25 cellular contexts compared by ENCODE assay signal in genomic region chr5:168312606-168313297, GRCh38. TPM values are rescaled to one million over a fixed set of nuclear protein-coding genes. Genes with fewer than 3 reads are reported as not detected.
DNase-seq lines count a peak whose midpoint lies in the region; ATAC-seq, FAIRE-seq and TF ChIP-seq lines count a peak whose summit lies in the region.
"Had no signal": no experiment of that assay in that cellular context is flagged by ENCODE, and none has a peak within 500 bp of the region (broad histone marks: within the 10 kb centered on the region; RNA-seq: fewer than 3 reads in every experiment).

No MANE protein-coding gene starts in this region.

- H3K9ac ChIP-seq in kidney (ENCODE audit: low read length in 2 of 2): no peak overlapping the region

- H3K36me3 ChIP-seq in Peyer's patch (no peaks in the 10 kb centered on the region), kidney (ENCODE audit: control insufficient read depth in 1 of 2, insufficient read depth in 2 of 2, low read length in 2 of 2) (no peaks in the 10 kb centered on the region), spleen (no peaks in the 10 kb centered on the region)
- H3K36me3 ChIP-seq: lower lobe of right lung, upper lobe of left lung had no signal

- TF ChIP-seq POLR2A in Peyer's patch (IDR thresholded peaks at IDR 0.05): no peak
- TF ChIP-seq POLR2A in spleen (IDR thresholded peaks at IDR 0.05): no peak

- 76 to 85% (median 79%) methylated on average over 11 of the region's 11 CpGs for WGBS in spleen, 5 donors

- intact Hi-C loops in kidney (cut with DNase I) (no loop called here), spleen (cut with DNase I; ENCODE audit: low total_unique reads) (no loop called here), cardiac septum (cut with DNase I) (no loop called here)

- ATAC-seq in GM18520 (IDR thresholded peaks at IDR 0.05; ENCODE audit: unreplicated experiment): no peak
- ATAC-seq: activated naive CD4-positive, alpha-beta T cell treated with anti-CD3 and anti-CD28 coated beads, Interleukin-2, amount 50 U/mL, for 72 hours; activated T-cell treated with anti-CD3 and anti-CD28 coated beads, Interleukin-2, amount 50 U/mL, for 72 hours; lower lobe of right lung; right cardiac atrium; SK-N-SH treated with all-trans-retinoic acid at 6 μM for 48 hours had no signal

- FAIRE-seq in kidney (lab: Jason Lieb, UNC): no peak
- FAIRE-seq: colon had no signal

- TF ChIP-seq CTCF in Peyer's patch (IDR thresholded peaks at IDR 0.05) (no peak), kidney (IDR thresholded peaks at IDR 0.05; ENCODE audit: borderline replicate concordance, extremely low read depth, insufficient read depth) (no peak), spleen (IDR thresholded peaks at IDR 0.05 in 8 of 11, conservative IDR thresholded peaks at IDR 0.05 in 3 of 11) (no peak)

- peaks cover 0 to 49% (median 2%) of the 10 kb centered on the region in 4 donors for H3K4me1 ChIP-seq in Peyer's patch
- peaks cover 57 to 69% of the 10 kb centered on the region in 2 donors for H3K4me1 ChIP-seq in kidney (ENCODE audit: control insufficient read depth in 1 of 2, insufficient read depth in 1 of 2, low read depth in 1 of 2, low read length in 2 of 2)
- H3K4me1 ChIP-seq in spleen: no peaks in the 10 kb centered on the region

- no peak overlapping the region for H3K4me3 ChIP-seq in Peyer's patch
- no peak overlapping the region for H3K4me3 ChIP-seq in kidney (ENCODE audit: low read length in 2 of 2)
- no peak overlapping the region for H3K4me3 ChIP-seq in spleen
- H3K4me3 ChIP-seq: lower lobe of right lung, upper lobe of left lung had no signal

- H3K27me3 ChIP-seq in Peyer's patch (no peaks in the 10 kb centered on the region), spleen (replicated peaks in 1 of 7) (peaks cover 0 to 11% (median 0%) of the 10 kb centered on the region in 7 donors)
- H3K27me3 ChIP-seq: upper lobe of left lung had no signal

- H3K27ac ChIP-seq in Peyer's patch (peak overlapping the region in 3 of 4 donors; percentile 49 to 87 (median 82)), kidney (ENCODE audit: low read depth in 2 of 2, low read length in 2 of 2) (peak overlapping the region; percentile 74 to 77), spleen (no peak overlapping the region)
- H3K27ac ChIP-seq: lower lobe of right lung had no signal

- DNase-seq in DMS79 treated with DMSO at 0.1 percent for 48 hours (lab: John Stamatoyannopoulos, UW) (peak; percentile 12), DMS79 (lab: John Stamatoyannopoulos, UW) (no peak), Peyer's patch (peak in 1 of 3 donors; percentile 54), kidney (no peak), spleen (peak; percentile 12), UCSD-AML1 (lab: John Stamatoyannopoulos, UW; ENCODE audit: unreplicated experiment) (no peak), cardiac septum (ENCODE audit: low spot score) (no peak)
- DNase-seq: 8988T; activated CD4-positive, alpha-beta T cell treated with anti-CD3 and anti-CD28 coated beads for 1 hour; activated T-cell treated with anti-CD3 and anti-CD28 coated beads, Interleukin-2, amount 50 U/mL, for 72 hours; C1 segment of cervical spinal cord; endodermal cell; head of caudate nucleus; KG1; lower lobe of right lung; NCI-H1105; NCI-H526; nucleus accumbens; right cardiac atrium; stimulated activated naive CD4-positive, alpha-beta T cell treated with Interleukin-2 at 50 U/mL for 16 hours; upper lobe of left lung had no signal

- H3K9me3 ChIP-seq in Peyer's patch (no peaks in the 10 kb centered on the region), kidney (ENCODE audit: control insufficient read depth in 1 of 2, low read length in 2 of 2) (no peaks in the 10 kb centered on the region), spleen (no peaks in the 10 kb centered on the region)
- H3K9me3 ChIP-seq: lower lobe of right lung, upper lobe of left lung had no signal

RNA-seq across cellular contexts. Expression of gene WWC1, which starts 21.3 kb away (rescaled TPM):
- total RNA-seq in Peyer's patch (10 to 100 TPM; 47.0 to 63.2 (median 52.8) TPM), kidney (174 TPM), spleen (1 to 10 TPM in 6 of 7 donors, under 1 TPM in 1; 0.60 to 5.4 (median 1.3) TPM), cardiac septum (0.51 TPM)
- polyA plus RNA-seq in kidney (ENCODE audit: insufficient read depth, low read depth, low replicate concordance) (74.4 TPM), spleen (1 to 10 TPM; 1.1 to 1.5 (median 1.2) TPM)

Comparison
In these comparisons a context has a peak if more than half of its experiments do, and no peak if none do; other contexts are left out.
1. DNase-seq: peak in DMS79 treated with DMSO at 0.1 percent for 48 hours (single experiment) and spleen (single experiment); none in DMS79 (single experiment), kidney (single experiment), UCSD-AML1 (single experiment) and cardiac septum (single experiment).
2. H3K27ac ChIP-seq: peak in Peyer's patch (3 of 4) and kidney (2 of 2); none in spleen (0 of 8).
3. RNA of gene WWC1, which starts 21.3 kb away (total RNA-seq): 174 TPM in kidney (single experiment) and 47.0 to 63.2 TPM in Peyer's patch; 0.60 to 5.4 TPM in spleen and 0.51 TPM in cardiac septum (single experiment); every median in the first group is over 4 times any median in the second.